Comparison of ENCODE assay signal across 11 cellular contexts in the genomic region with DNA sequence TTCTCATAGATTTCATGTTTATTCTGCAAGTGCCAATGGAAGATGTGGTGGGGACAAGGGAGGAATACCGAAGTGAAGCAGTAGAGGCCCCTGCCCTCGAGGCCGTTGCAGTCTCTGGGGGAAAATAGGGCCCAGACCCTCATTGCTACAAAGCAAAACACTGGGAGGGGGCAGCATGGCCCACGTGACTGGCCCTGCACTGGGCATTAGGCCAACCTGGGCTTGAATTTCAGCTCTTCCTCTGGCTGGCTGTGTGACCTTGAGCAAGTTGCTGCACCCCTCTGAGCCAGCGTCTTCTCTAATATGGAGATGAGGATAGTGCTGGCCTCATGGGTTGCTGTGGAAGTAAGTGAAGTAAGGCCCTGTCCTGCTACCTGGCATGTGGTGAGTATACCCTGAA. TPM values are rescaled to one million over a fixed set of nuclear protein-coding genes. Genes with fewer than 3 reads are reported as not detected.
DNase-seq lines count a peak whose midpoint lies in the region; ATAC-seq, FAIRE-seq and TF ChIP-seq lines count a peak whose summit lies in the region.
"Had no signal": no experiment of that assay in that cellular context is flagged by ENCODE, and none has a peak within 500 bp of the region (broad histone marks: within the 10 kb centered on the region; RNA-seq: fewer than 3 reads in every experiment).

No MANE protein-coding gene starts in this region.

- H3K4me3 ChIP-seq in ACC112 (ENCODE audit: low read depth, low read length) (no peak overlapping the region), adrenal gland (peak overlapping the region in 2 of 4 donors; percentile 20 to 62), keratinocyte (ENCODE audit: control insufficient read depth in 2 of 3, extremely low read depth in 1 of 3, insufficient read depth in 2 of 3, low read depth in 1 of 3, low read length in 3 of 3) (peak overlapping the region in 1 of 3 experiments; percentile 36), psoas muscle (peak overlapping the region; percentile 49), lower leg skin (ENCODE audit: low read depth, poor library complexity, severe bottlenecking) (no peak overlapping the region)

- dilution Hi-C loops in keratinocyte (cut with MboI; ENCODE audit: extremely low pct_ligation_motif_present, low sequenced_read_pairs): no loop called here

- H3K27me3 ChIP-seq in ACC112 (ENCODE audit: insufficient read depth, low read length) (no peaks in the 10 kb centered on the region), adrenal gland (no peaks in the 10 kb centered on the region), keratinocyte (ENCODE audit: control insufficient read depth, extremely low read depth, insufficient read depth, low read length) (no peaks in the 10 kb centered on the region), psoas muscle (ENCODE audit: insufficient read depth in 3 of 3, low read length in 2 of 3) (no peaks in the 10 kb centered on the region)

- ATAC-seq in psoas muscle: no peak

- H3K4me1 ChIP-seq in ACC112 (ENCODE audit: control insufficient read depth, insufficient read depth, low read length, unreplicated experiment) (peaks cover 80% of the 10 kb centered on the region), adrenal gland (replicated peaks in 1 of 2) (peaks cover 83 to 91% of the 10 kb centered on the region in 2 donors), keratinocyte (ENCODE audit: control insufficient read depth, extremely low read depth, insufficient read depth, low read length) (peaks cover 94% of the 10 kb centered on the region), psoas muscle (peaks cover 88% of the 10 kb centered on the region)

- H3K9me3 ChIP-seq in adrenal gland (replicated peaks in 1 of 3) (no peaks in the 10 kb centered on the region), keratinocyte (ENCODE audit: control insufficient read depth, low read depth, low read length) (no peaks in the 10 kb centered on the region), psoas muscle (no peaks in the 10 kb centered on the region)

- DNase-seq in adrenal gland (peak; percentile 68 to 90 (median 84)), keratinocyte (ENCODE audit: low read depth, low spot score) (no peak), psoas muscle (peak in 1 of 2 donors; percentile 56), lower leg skin (ENCODE audit: low spot score in 2 of 2) (no peak), NCI-H748 treated with DMSO at 0.1 percent for 48 hours (lab: John Stamatoyannopoulos, UW) (no peak), NCI-H146 (lab: John Stamatoyannopoulos, UW) (no peak), T-helper 1 cell (no peak)
- DNase-seq: NCI-H345; stimulated activated CD4-positive, alpha-beta T cell treated with anti-CD3 and anti-CD28 coated beads, Interleukin-15, amount 100 ng/mL, for 24 hours had no signal

- no peak for TF ChIP-seq CTCF in adrenal gland (IDR thresholded peaks at IDR 0.05)
- no peak for TF ChIP-seq CTCF in keratinocyte (optimal IDR thresholded peaks at IDR 0.05 in 1 of 3, IDR thresholded peaks at IDR 0.05 in 1 of 3, conservative IDR thresholded peaks at IDR 0.05 in 1 of 3; ENCODE audit: extremely low read depth in 1 of 3, insufficient read depth in 2 of 3, low read length in 3 of 3)
- TF ChIP-seq CTCF in psoas muscle (IDR thresholded peaks at IDR 0.05): no peak
- no peak for TF ChIP-seq CTCF in lower leg skin (IDR thresholded peaks at IDR 0.05)

- no peak for FAIRE-seq in keratinocyte (lab: Jason Lieb, UNC)

- intact Hi-C loops in adrenal gland (cut with DNase I): no loop called here
- intact Hi-C loops in psoas muscle (cut with DNase I): no loop called here
- intact Hi-C loops in lower leg skin (cut with DNase I; ENCODE audit: low total_unique reads): no loop called here

- no peaks in the 10 kb centered on the region for H3K36me3 ChIP-seq in ACC112 (ENCODE audit: insufficient read depth, low read length)
- no peaks in the 10 kb centered on the region for H3K36me3 ChIP-seq in adrenal gland (replicated peaks in 1 of 2)
- H3K36me3 ChIP-seq in keratinocyte (ENCODE audit: control insufficient read depth in 2 of 2, extremely low read depth in 1 of 2, insufficient read depth in 2 of 2, low read length in 2 of 2): no peaks in the 10 kb centered on the region
- H3K36me3 ChIP-seq in psoas muscle (ENCODE audit: insufficient read depth in 1 of 2, low read depth in 1 of 2): no peaks in the 10 kb centered on the region

- H3K79me2 ChIP-seq in ACC112 (ENCODE audit: control insufficient read depth, insufficient read depth, low read length, unreplicated experiment): peaks cover 13% of the 10 kb centered on the region
- H3K79me2 ChIP-seq in keratinocyte (ENCODE audit: control insufficient read depth, insufficient read depth, low read length): no peaks in the 10 kb centered on the region

- H3K9ac ChIP-seq in keratinocyte (ENCODE audit: control insufficient read depth, extremely low read depth, insufficient read depth, low read length): peak overlapping the region; percentile 69

- no peaks in the 10 kb centered on the region for H3K9me1 ChIP-seq in keratinocyte (ENCODE audit: control insufficient read depth, extremely low read depth, insufficient read depth, low read length)

- TF ChIP-seq POLR2A in adrenal gland (IDR thresholded peaks at IDR 0.05): peak in 1 of 2 donors; percentile 33
- no peak for TF ChIP-seq POLR2A in lower leg skin (IDR thresholded peaks at IDR 0.05)

- H2AFZ ChIP-seq in ACC112 (ENCODE audit: low read length, unreplicated experiment) (no peak overlapping the region), keratinocyte (ENCODE audit: control insufficient read depth, low read length) (no peak overlapping the region)

- H3K27ac ChIP-seq in ACC112 (ENCODE audit: low read depth, low read length) (peak overlapping the region; percentile 98), adrenal gland (peak overlapping the region; percentile 80 to 99 (median 96)), keratinocyte (ENCODE audit: control insufficient read depth, insufficient read depth, low read length) (peak overlapping the region; percentile 85), psoas muscle (peak overlapping the region; percentile 89)

- no peaks in the 10 kb centered on the region for H4K20me1 ChIP-seq in keratinocyte (ENCODE audit: control insufficient read depth, extremely low read depth, insufficient read depth, low read length)

- WGBS in adrenal gland, 4 donors: 14 to 38% (median 22%) methylated on average over 4 to 5 of the region's 5 CpGs
- 32 to 46% (median 33%) methylated on average over 5 of the region's 5 CpGs for WGBS in psoas muscle, 3 donors
- 54 to 62% methylated on average over 5 of the region's 5 CpGs for WGBS in lower leg skin, 2 donors

- peak overlapping the region; percentile 70 for H3K4me2 ChIP-seq in keratinocyte (ENCODE audit: control insufficient read depth, extremely low read depth, insufficient read depth, low read depth, low read length)

RNA-seq across cellular contexts. Expression of gene SYNPO, which starts 0.7 kb away (rescaled TPM):
- total RNA-seq in adrenal gland: 100 to 1,000 TPM in 5 of 8 donors, 10 to 100 TPM in 3; 86.8 to 293 (median 151) TPM
- 100 to 1,000 TPM in 2 of 3 donors, 10 to 100 TPM in 1; 59.4 to 254 (median 108) TPM for polyA plus RNA-seq in adrenal gland
- 6.0 to 11.2 TPM (median 10.7 TPM) in 3 replicates for polyA plus RNA-seq in keratinocyte
- polyA plus RNA-seq in keratinocyte (2011; ENCODE audit: low read depth): 1.3 TPM
- polyA plus RNA-seq in keratinocyte (2011; cell fraction: cytosol; rRNA removed): 25.4 and 30.0 TPM in 2 replicates
- polyA plus RNA-seq in keratinocyte (2011; cell fraction: nucleus; rRNA removed): 33.8 and 34.5 TPM in 2 replicates
- polyA plus RNA-seq in keratinocyte (2012; ENCODE audit: low replicate concordance): 6.1 and 27.4 TPM in 2 replicates
- polyA minus RNA-seq in keratinocyte: 9.0 to 78.1 TPM (median 23.8 TPM) in 3 replicates
- 23.2 TPM for polyA minus RNA-seq in keratinocyte (2011; cell fraction: cytosol; rRNA and poly(A)+ RNA removed)
- 11.4 and 16.4 TPM in 2 replicates for polyA minus RNA-seq in keratinocyte (2011; cell fraction: nucleus; rRNA and poly(A)+ RNA removed)
- 100 to 1,000 TPM; 447 to 745 (median 673) TPM for total RNA-seq in psoas muscle
- polyA plus RNA-seq in psoas muscle: 100 to 1,000 TPM; 136 to 855 (median 503) TPM
- total RNA-seq in lower leg skin: 1 to 10 TPM; 3.8 to 8.5 (median 4.2) TPM
- total RNA-seq: activated T-helper 1 cell treated with anti-CD3 and anti-CD28 coated beads, Interleukin-12 subunit alpha, Interleukin-12 subunit beta, Interleukin-2, Interleukin-4 antibody, amounts not matched to agents 30 ng/mL and 10 ng/mL and 1 ng/mL, durations not matched to agents 14 hours and 24 hours and 36 hours had no signal

RNA-seq across cellular contexts. Expression of gene MYOZ3, which starts 21.3 kb away (rescaled TPM):
- total RNA-seq in adrenal gland (1 to 10 TPM in 1 of 8 donors, under 1 TPM in 6, not detected in 1; 0.12 to 1.9 (median 0.42) TPM), psoas muscle (100 to 1,000 TPM in 1 of 4 donors, 10 to 100 TPM in 3; 29.7 to 110 (median 31.7) TPM), lower leg skin (under 1 TPM in 1 of 4 donors, not detected in 3; 0.10 TPM)
- polyA plus RNA-seq in adrenal gland (1 to 10 TPM in 1 of 3 donors, under 1 TPM in 2; 0.16 to 1.4 (median 0.51) TPM), keratinocyte (0.03 to 0.05 TPM in 2 of 3 replicates, not detected in the other), psoas muscle (10 to 100 TPM in 2 of 3 donors, 1 to 10 TPM in 1; 3.0 to 14.5 (median 14.5) TPM)
- not detected for polyA plus RNA-seq in keratinocyte (2011; ENCODE audit: low read depth)
- polyA plus RNA-seq in keratinocyte (2011; cell fraction: cytosol; rRNA removed): 0.02 TPM in 1 of 2 replicates, not detected in the other
- 0.06 and 0.21 TPM in 2 replicates for polyA plus RNA-seq in keratinocyte (2011; cell fraction: nucleus; rRNA removed)
- polyA plus RNA-seq in keratinocyte (2012; ENCODE audit: low replicate concordance): 0.03 and 0.17 TPM in 2 replicates
- 0.26 TPM in 1 of 3 replicates, not detected in the others for polyA minus RNA-seq in keratinocyte
- polyA minus RNA-seq in keratinocyte (2011; cell fraction: cytosol; rRNA and poly(A)+ RNA removed): not detected
- polyA minus RNA-seq in keratinocyte (2011; cell fraction: nucleus; rRNA and poly(A)+ RNA removed): not detected in 2 replicates

Comparison
In these comparisons a context has a peak if more than half of its experiments do, and no peak if none do; other contexts are left out.
1. DNase-seq: peak in adrenal gland (7 of 7); none in keratinocyte (single experiment), lower leg skin (0 of 2), NCI-H748 treated with DMSO at 0.1 percent for 48 hours (single experiment), NCI-H146 (single experiment) and T-helper 1 cell (0 of 5).
2. RNA of gene SYNPO, which starts 0.7 kb away (total RNA-seq): 447 to 745 TPM in psoas muscle and 86.8 to 293 TPM in adrenal gland; 3.8 to 8.5 TPM in lower leg skin; every median in the first group is over 4 times any median in the second.
3. RNA of gene MYOZ3, which starts 21.3 kb away (total RNA-seq): 29.7 to 110 TPM in psoas muscle; 0.12 to 1.9 TPM in adrenal gland and 0.10 TPM in lower leg skin; every median in the first group is over 10 times any median in the second.
4. Peak in every context shown above with its lines, with median percentiles within 50 percentile points of each other: H3K27ac ChIP-seq.